22 cellular contexts compared by ENCODE assay signal in genomic region chr3:109330405-109330804, GRCh38. TPM values are rescaled to one million over a fixed set of nuclear protein-coding genes. Genes with fewer than 3 reads are reported as not detected.
A peak's percentile ranks its signal among the peaks of the same experiment; 100 is the strongest.
DNase-seq lines count a peak whose midpoint lies in the region; ATAC-seq and TF ChIP-seq lines count a peak whose summit lies in the region.
"Had no signal": no experiment of that assay in that cellular context is flagged by ENCODE, and none has a peak within 500 bp of the region (broad histone marks: within the 10 kb centered on the region; RNA-seq: fewer than 3 reads in every experiment).

No MANE protein-coding gene starts in this region.

- no peaks in the 10 kb centered on the region for H3K9me3 ChIP-seq in HUES64 (ENCODE audit: insufficient read depth, low read depth, low read length)
- H3K9me3 ChIP-seq in iPS-15b (ENCODE audit: control insufficient read depth, insufficient read depth, low read length): no peaks in the 10 kb centered on the region
- no peaks in the 10 kb centered on the region for H3K9me3 ChIP-seq in tibial nerve
- H3K9me3 ChIP-seq: A549 had no signal

- H3K27ac ChIP-seq in HUES64 (ENCODE audit: low read depth, low read length): peak overlapping the region; percentile 33; the same call in 1 of the 2 replicates
- no peak overlapping the region for H3K27ac ChIP-seq in tibial nerve
- H3K27ac ChIP-seq: 22Rv1, A549, C4-2B, HL-60 had no signal

- no peak for TF ChIP-seq POLR2A in tibial nerve (IDR thresholded peaks at IDR 0.05)

- H3K4me3 ChIP-seq in HUES64 (ENCODE audit: low read length): peak overlapping the region; percentile 17; the same call in 1 of the 2 replicates
- H3K4me3 ChIP-seq in iPS-15b (ENCODE audit: low read depth, low read length): peak overlapping the region; percentile 20
- H3K4me3 ChIP-seq in tibial nerve: no peak overlapping the region
- H3K4me3 ChIP-seq: A549 had no signal

- 90% methylated on average over 6 of the region's 7 CpGs for WGBS in HUES64
- 83 to 93% methylated on average over 7 of the region's 7 CpGs for WGBS in tibial nerve, 2 donors

- DNase-seq in ELF-1 (ENCODE audit: low read depth, low spot score) (peak; percentile 62), left kidney (ENCODE audit: low read depth, low spot score) (peak; percentile 15), tibial nerve (ENCODE audit: low spot score in 2 of 2) (no peak)
- DNase-seq in activated effector memory CD4-positive, alpha-beta T cell treated with Interleukin-2 at 50 U/mL for 16 hours: no peak
- DNase-seq: AML-193; CD4-positive, alpha-beta T cell; DMS153; DMS79; GF-D8; KBM-7 had no signal

- H3K4me1 ChIP-seq in HUES64 (ENCODE audit: insufficient read depth, low read length): peaks cover 10% of the 10 kb centered on the region
- H3K4me1 ChIP-seq in iPS-15b (ENCODE audit: control insufficient read depth, insufficient read depth, low read length): peaks cover 7% of the 10 kb centered on the region
- H3K4me1 ChIP-seq in tibial nerve: no peaks in the 10 kb centered on the region
- H3K4me1 ChIP-seq: A549 had no signal

- no peak for TF ChIP-seq EP300 in tibial nerve (IDR thresholded peaks at IDR 0.05)

- TF ChIP-seq CTCF in tibial nerve (IDR thresholded peaks at IDR 0.05): no peak

- H3K27me3 ChIP-seq in HUES64 (ENCODE audit: insufficient read depth, low read length) (no peaks in the 10 kb centered on the region), iPS-15b (ENCODE audit: control insufficient read depth, insufficient read depth, low read length) (no peaks in the 10 kb centered on the region), tibial nerve (peaks cover 0 to 4% of the 10 kb centered on the region in 2 donors)

- H3K9ac ChIP-seq in HUES64 (ENCODE audit: low read depth, low read length): no peak overlapping the region
- peak overlapping the region; percentile 50 for H3K9ac ChIP-seq in iPS-15b (ENCODE audit: low read depth, low read length)

- H3K36me3 ChIP-seq in HUES64 (ENCODE audit: insufficient read depth, low read length): peaks cover 97% of the 10 kb centered on the region
- peaks cover 76% of the 10 kb centered on the region for H3K36me3 ChIP-seq in iPS-15b (ENCODE audit: control insufficient read depth, insufficient read depth, low read length)
- H3K36me3 ChIP-seq in tibial nerve: no peaks in the 10 kb centered on the region

- ATAC-seq in HG02571 (IDR thresholded peaks at IDR 0.05; ENCODE audit: unreplicated experiment): no peak
- ATAC-seq in HG02759 (IDR thresholded peaks at IDR 0.05; ENCODE audit: unreplicated experiment): no peak
- ATAC-seq: A549, HepG2 had no signal

RNA-seq across cellular contexts. Expression of gene DPPA4, which starts 6.9 kb away (rescaled TPM):
- 424 TPM for polyA plus RNA-seq in HUES64 (2013, experiment 1 of 2)
- polyA plus RNA-seq in HUES64 (2013, experiment 2 of 2): 413 TPM
- total RNA-seq in tibial nerve: not detected
- total RNA-seq: HepG2, HT1080 had no signal
- polyA plus RNA-seq: A549, BJ, HepG2, IgD-negative memory B cell had no signal

RNA-seq across cellular contexts. Expression of gene DPPA2, which starts 14.1 kb away (rescaled TPM):
- polyA plus RNA-seq in HUES64 (2013, experiment 1 of 2): 3.0 TPM
- 3.8 TPM for polyA plus RNA-seq in HUES64 (2013, experiment 2 of 2)
- not detected for total RNA-seq in tibial nerve
- total RNA-seq: CD4-positive, alpha-beta T cell; HepG2; HT1080 had no signal
- polyA plus RNA-seq: A549, BJ, HepG2, IgD-negative memory B cell had no signal

Comparison
In these comparisons a context has a peak if more than half of its experiments do, and no peak if none do; other contexts are left out.
1. DNase-seq: peak in ELF-1 (single experiment) and left kidney (single experiment); none in activated effector memory CD4-positive, alpha-beta T cell treated with Interleukin-2 at 50 U/mL for 16 hours (single experiment) and tibial nerve (0 of 2).
2. H3K4me3 ChIP-seq: peak in HUES64 (single experiment) and iPS-15b (single experiment); none in tibial nerve (0 of 4).